In genomic region chr11:131764126-131764525, GRCh38 we compare ENCODE assay signal across 18 cellular contexts.
DNase-seq lines count a peak whose midpoint lies in the region; ATAC-seq and TF ChIP-seq lines count a peak whose summit lies in the region.
"Had no signal": no experiment of that assay in that cellular context is flagged by ENCODE, and none has a peak within 500 bp of the region (broad histone marks: within the 10 kb centered on the region; RNA-seq: fewer than 3 reads in every experiment).

No MANE protein-coding gene starts in this region.

- H3K36me3 ChIP-seq in Caco-2 (ENCODE audit: control insufficient read depth, insufficient read depth, low read length) = no peaks in the 10 kb centered on the region
- H3K36me3 ChIP-seq: BLaER1 treated with 17β-estradiol and CSF1 and Interleukin-3, amounts not matched to agents 10 nM and 100 nM had no signal

- H3K4me1 ChIP-seq in Caco-2 = no peaks in the 10 kb centered on the region
- H3K4me1 ChIP-seq: A549; BLaER1 treated with 17β-estradiol and CSF1 and Interleukin-3, amounts not matched to agents 10 nM and 100 nM had no signal

- POLR2A ChIA-PET in Caco-2 (lab: Charles Lee) = no interaction called here

- no peaks in the 10 kb centered on the region for H3K36me3 Mint-ChIP-seq in Caco-2 (ENCODE audit: insufficient read depth, unreplicated experiment)
- H3K36me3 Mint-ChIP-seq: CD8-positive, alpha-beta T cell had no signal

- intact Hi-C loops in Caco-2 (cut with micrococcal nuclease; ENCODE audit: unreplicated experiment) = no loop called here

- H3K27me3 ChIP-seq in Caco-2 (replicated peaks; ENCODE audit: control insufficient read depth, insufficient read depth, low read length) = 0 out of 2 replicates have a peak, but pooled peaks cover 1% of the 10 kb centered on the region
- H3K27me3 ChIP-seq: BLaER1 treated with 17β-estradiol and CSF1 and Interleukin-3, amounts not matched to agents 10 nM and 100 nM had no signal

- TF ChIP-seq CTCF in Caco-2 (IDR thresholded peaks at IDR 0.05; ENCODE audit: insufficient read depth in 1 of 2, low read depth in 1 of 2, low read length in 1 of 2, severe bottlenecking in 1 of 2, unreplicated experiment in 1 of 2) = no peak

- BruUV-seq in Caco-2 (replicated peaks; lab: Mats Ljungman, UMichigan) = no TSS peak

- no peaks in the 10 kb centered on the region; the same call in 1 of the 2 replicates for H3K9me3 ChIP-seq in Caco-2
- H3K9me3 ChIP-seq: A549; BLaER1 treated with 17β-estradiol and CSF1 and Interleukin-3, amounts not matched to agents 10 nM and 100 nM had no signal

- ATAC-seq in HG03460 (IDR thresholded peaks at IDR 0.05; ENCODE audit: unreplicated experiment) = no peak
- ATAC-seq: A549; CD8-positive, alpha-beta T cell had no signal

- peak; percentile 96 for DNase-seq in G401 (ENCODE audit: low spot score)
- peak; percentile 96 for DNase-seq in cerebellar cortex (ENCODE audit: low spot score)
- peak; percentile 79 for DNase-seq in cerebellum (ENCODE audit: low spot score)
- DNase-seq in Caco-2 = no peak
- DNase-seq: AML-193; CD4-positive, alpha-beta T cell; CD8-positive, alpha-beta T cell; DMS 273 treated with DMSO at 0.1 percent for 48 hours; DMS153; DMS53; DMS79; DND-41; EL; GF-D8 had no signal

- in situ Hi-C loops in G401 (cut with HindIII; ENCODE audit: low sequenced_read_pairs) = no loop called here

- H3K4me1 Mint-ChIP-seq in Caco-2 (ENCODE audit: low read depth, unreplicated experiment) = no peaks in the 10 kb centered on the region
- H3K4me1 Mint-ChIP-seq: B cell had no signal

- H3K27me3 Mint-ChIP-seq in Caco-2 (ENCODE audit: insufficient read depth, unreplicated experiment) = peaks cover 14% of the 10 kb centered on the region
- H3K27me3 Mint-ChIP-seq: B cell; CD4-positive, alpha-beta T cell had no signal

- no peak overlapping the region for H3K4me3 Mint-ChIP-seq in Caco-2 (ENCODE audit: unreplicated experiment)
- H3K4me3 Mint-ChIP-seq: B cell; CD4-positive, alpha-beta T cell; CD8-positive, alpha-beta T cell had no signal

- H3K27ac Mint-ChIP-seq in Caco-2 (ENCODE audit: unreplicated experiment) = no peak overlapping the region
- H3K27ac Mint-ChIP-seq: B cell; CD4-positive, alpha-beta T cell; CD8-positive, alpha-beta T cell had no signal

- no peaks in the 10 kb centered on the region for H3K9me3 Mint-ChIP-seq in Caco-2 (ENCODE audit: unreplicated experiment)
- H3K9me3 Mint-ChIP-seq: CD8-positive, alpha-beta T cell had no signal

- H3K4me3 ChIP-seq in Caco-2 (ENCODE audit: low read depth, low read length) = no peak overlapping the region
- H3K4me3 ChIP-seq: A549; BLaER1 treated with 17β-estradiol and CSF1 and Interleukin-3, amounts not matched to agents 10 nM and 100 nM had no signal

- CTCF ChIA-PET in Caco-2 (lab: Charles Lee) = no interaction called here

Comparison
In these comparisons a context has a peak if more than half of its experiments do, and no peak if none do; other contexts are left out.
1. DNase-seq: peak in G401 (single experiment), cerebellar cortex (single experiment) and cerebellum (single experiment); none in Caco-2 (0 of 2).